ENCODE assay signal across 8 cellular contexts in the genomic region with DNA sequence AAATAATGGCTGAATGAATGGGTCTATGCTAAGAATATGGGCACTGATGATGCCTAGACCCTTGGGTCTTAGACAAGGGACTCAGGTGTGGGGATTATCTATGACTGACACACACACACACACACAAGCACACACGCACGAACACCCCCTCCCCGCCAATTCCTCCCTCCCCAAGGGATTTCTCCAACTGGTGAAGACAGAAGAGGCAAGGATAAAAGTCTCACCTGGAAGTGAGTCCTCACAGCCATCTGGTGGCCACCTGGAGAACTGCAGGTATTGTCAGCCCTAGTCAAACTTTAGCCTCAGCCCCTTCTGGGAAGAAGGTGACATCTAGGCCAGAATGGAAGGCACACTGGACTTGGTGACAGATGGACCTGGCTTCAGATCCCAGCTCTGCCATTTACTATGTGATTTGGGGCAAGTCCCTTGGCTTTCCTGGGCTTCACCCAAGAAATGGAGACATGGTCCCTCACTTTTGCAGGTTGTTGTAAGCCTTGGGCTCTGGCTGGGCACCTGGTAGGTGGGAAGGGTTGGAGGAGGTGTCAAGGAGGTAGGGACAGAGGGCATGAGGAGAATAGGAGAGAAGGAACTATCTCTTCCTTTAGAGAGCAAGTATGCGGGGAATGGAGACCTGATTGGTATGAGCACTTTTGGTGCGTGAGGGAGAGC. TPM values are rescaled to one million over a fixed set of nuclear protein-coding genes. Genes with fewer than 3 reads are reported as not detected.
DNase-seq lines count a peak whose midpoint lies in the region; ATAC-seq and TF ChIP-seq lines count a peak whose summit lies in the region.

No MANE protein-coding gene starts in this region.

- no peak overlapping the region for H3K4ac ChIP-seq in H9 (ENCODE audit: low read depth, low read length)

- no peak overlapping the region for H3K23ac ChIP-seq in H9 (ENCODE audit: insufficient read length, low read depth, low read length)

- WGBS in H9 (ENCODE audit: extremely low coverage, insufficient read length, low lambda C conversion rate) = no CpG with 5 or more reads among the region's 5 CpGs

- TF ChIP-seq CTCF in C4-2B (conservative IDR thresholded peaks at IDR 0.05) (peak; percentile 95), H9 (conservative IDR thresholded peaks at IDR 0.05) (peak; percentile 84), Panc1 (IDR thresholded peaks at IDR 0.05) (peak; percentile 95)

- H4K5ac ChIP-seq in H9 (ENCODE audit: insufficient read length, low read depth, low read length) = no peak overlapping the region

- CTCF ChIA-PET in Panc1 (lab: Charles Lee) = interaction anchor here (1.2 to 2.2 kb wide), 2 partner anchors 89 to 92 kb away, joined by 5 to 10 read pairs; no protein-coding TSS in a partner anchor

- no peak overlapping the region for H2BK12ac ChIP-seq in H9 (ENCODE audit: insufficient read length, low read depth, low read length)

- H2AFZ ChIP-seq in H9 (ENCODE audit: low read length) = no peak overlapping the region

- H3K79me2 ChIP-seq in H9 (ENCODE audit: insufficient read depth, low read length) = no peaks in the 10 kb centered on the region

- no peak overlapping the region for H2BK15ac ChIP-seq in H9 (ENCODE audit: low read depth, low read length)

- no peaks in the 10 kb centered on the region for H4K20me1 ChIP-seq in H9 (ENCODE audit: control insufficient read depth, insufficient read depth, insufficient read length)

- H3K18ac ChIP-seq in H9 (ENCODE audit: insufficient read length, low read depth, low read length) = no peak overlapping the region

- no peak overlapping the region for H3K4me3 ChIP-seq in Panc1 (ENCODE audit: low read depth in 2 of 2, low read length in 2 of 2)

- H3K27ac Mint-ChIP-seq in H9 = peak overlapping the region in 1 of 3 experiments; percentile 18; a peak in 1 of 7 replicates
- H3K27ac Mint-ChIP-seq in activated T-helper 17 cell treated with anti-CD3 and anti-CD28 coated beads, Interleukin-2, amount 50 U/mL, for 72 hours = peak overlapping the region; percentile 53

- no TSS peak for BruUV-seq in Panc1 (replicated peaks; lab: Mats Ljungman, UMichigan)

- in situ Hi-C loops in Panc1 (cut with HindIII; ENCODE audit: low pct_unique_long_range_greater_than_20kb, low sequenced_read_pairs) = no loop called here

- H3T11ph ChIP-seq in H9 (ENCODE audit: low read length) = no peak overlapping the region

- no peak overlapping the region for H3K56ac ChIP-seq in H9 (ENCODE audit: insufficient read length, low read depth, low read length)

- DNase-seq in H9 (peak; percentile 83), Panc1 (ENCODE audit: low read depth, low spot score) (peak; percentile 63), glomerular visceral epithelial cell (ENCODE audit: extremely low spot score) (peak; percentile 63), sciatic nerve (ENCODE audit: low spot score) (peak; percentile 83), hepatic stellate cell (ENCODE audit: low spot score) (no peak)

- H4K91ac ChIP-seq in H9 (ENCODE audit: insufficient read length, low read depth, low read length) = no peak overlapping the region

- no peak overlapping the region for H3K14ac ChIP-seq in H9 (ENCODE audit: insufficient read depth, low read length)

- H2BK120ac ChIP-seq in H9 (ENCODE audit: low read depth, low read length, poor library complexity, severe bottlenecking) = no peak overlapping the region

- H3K9me3 ChIP-seq in H9 (ENCODE audit: control insufficient read depth, low read depth, low read length) (no peaks in the 10 kb centered on the region), Panc1 (ENCODE audit: control insufficient read depth, insufficient read depth, low read depth, low read length) (no peaks in the 10 kb centered on the region)

- H3K4me1 Mint-ChIP-seq in H9 = peaks cover 20 to 22% of the 10 kb centered on the region in 2 experiments
- H3K4me1 Mint-ChIP-seq in activated T-helper 17 cell treated with anti-CD3 and anti-CD28 coated beads, Interleukin-2, amount 50 U/mL, for 72 hours = peaks cover 13% of the 10 kb centered on the region

- H3K79me1 ChIP-seq in H9 (ENCODE audit: insufficient read depth, low read depth, low read length, poor library complexity, severe bottlenecking) = no peaks in the 10 kb centered on the region

- peaks cover 2% of the 10 kb centered on the region for H3K4me1 ChIP-seq in H9 (ENCODE audit: insufficient read depth, low read length)
- peaks cover 6% of the 10 kb centered on the region for H3K4me1 ChIP-seq in Panc1 (ENCODE audit: control insufficient read depth, insufficient read depth, low read length)

- intact Hi-C loops in Panc1 (cut with micrococcal nuclease; ENCODE audit: unreplicated experiment) = no loop called here
- intact Hi-C loops in sciatic nerve (cut with DNase I) = no loop called here

- no peaks in the 10 kb centered on the region for H3K36me3 Mint-ChIP-seq in H9 (ENCODE audit: insufficient read depth in 1 of 3, low read depth in 3 of 3)
- no peaks in the 10 kb centered on the region for H3K36me3 Mint-ChIP-seq in activated T-helper 17 cell treated with anti-CD3 and anti-CD28 coated beads, Interleukin-2, amount 50 U/mL, for 72 hours (ENCODE audit: low read depth)

- no peak overlapping the region for H2AK5ac ChIP-seq in H9 (ENCODE audit: insufficient read length, low read length)

- no peak overlapping the region for H3K27ac ChIP-seq in C4-2B
- no peak overlapping the region for H3K27ac ChIP-seq in H9 (ENCODE audit: insufficient read length, low read depth, low read length)
- H3K27ac ChIP-seq in Panc1 (ENCODE audit: low read length) = no peak overlapping the region

- ATAC-seq in Panc1 = peak; percentile 37; the same call in 1 of the 2 replicates
- ATAC-seq in activated T-helper 17 cell treated with anti-CD3 and anti-CD28 coated beads, Interleukin-2, amount 50 U/mL, for 72 hours (replicated peaks) = no peak
- no peak for ATAC-seq in sciatic nerve
- ATAC-seq in HG03095 (IDR thresholded peaks at IDR 0.05; ENCODE audit: unreplicated experiment) = no peak

- no peaks in the 10 kb centered on the region; a peak in 3 of 5 replicates for H3K9me3 Mint-ChIP-seq in H9
- H3K9me3 Mint-ChIP-seq in activated T-helper 17 cell treated with anti-CD3 and anti-CD28 coated beads, Interleukin-2, amount 50 U/mL, for 72 hours = no peaks in the 10 kb centered on the region

- H3K27me3 ChIP-seq in H9 (ENCODE audit: insufficient read depth, low read length) = no peaks in the 10 kb centered on the region
- no peaks in the 10 kb centered on the region for H3K27me3 ChIP-seq in Panc1 (ENCODE audit: control insufficient read depth, insufficient read depth, low read length)

- peaks cover 2% of the 10 kb centered on the region for H3K27me3 Mint-ChIP-seq in H9 (ENCODE audit: low read depth)
- no peaks in the 10 kb centered on the region for H3K27me3 Mint-ChIP-seq in activated T-helper 17 cell treated with anti-CD3 and anti-CD28 coated beads, Interleukin-2, amount 50 U/mL, for 72 hours

- H2BK5ac ChIP-seq in H9 (ENCODE audit: insufficient read length, low read length) = no peak overlapping the region

- H3K9ac ChIP-seq in H9 (ENCODE audit: extremely low read depth, insufficient read length, low read length) = no peak overlapping the region

- H4K8ac ChIP-seq in H9 (replicated peaks; ENCODE audit: insufficient read length, low read depth, low read length) = no peak overlapping the region

- no peak overlapping the region for H3K4me2 ChIP-seq in H9 (ENCODE audit: insufficient read depth, insufficient read length, low read length)

- POLR2A ChIA-PET in Panc1 (lab: Charles Lee) = no interaction called here

- peaks cover 4% of the 10 kb centered on the region for H3K23me2 ChIP-seq in H9 (ENCODE audit: insufficient read length, low read depth, low read length, poor library complexity, severe bottlenecking)

- H3K4me3 Mint-ChIP-seq in H9 = peak overlapping the region in 1 of 2 experiments; percentile 54; a peak in 2 of 5 replicates
- H3K4me3 Mint-ChIP-seq in activated T-helper 17 cell treated with anti-CD3 and anti-CD28 coated beads, Interleukin-2, amount 50 U/mL, for 72 hours = no peak overlapping the region

- no peak overlapping the region for H2BK20ac ChIP-seq in H9 (ENCODE audit: low read depth, low read length, poor library complexity, severe bottlenecking)

- no peaks in the 10 kb centered on the region for H3K36me3 ChIP-seq in Panc1 (ENCODE audit: control insufficient read depth, insufficient read depth, low read length)

RNA-seq across cellular contexts. Expression of a gene that starts 4.0 kb away (rescaled TPM):
- total RNA-seq in H9 (2021) = 4.3 and 4.4 TPM in 2 replicates
- 0.95 TPM for total RNA-seq in Panc1 (2021; ENCODE audit: unreplicated experiment)
- polyA plus RNA-seq in Panc1 (2012; ENCODE audit: insufficient read length) = 1.1 TPM
- total RNA-seq in activated T-helper 17 cell treated with anti-CD3 and anti-CD28 coated beads, Interleukin-2, amount 50 U/mL, for 72 hours = under 1 TPM; 0.26 to 0.42 TPM
- total RNA-seq in sciatic nerve = 0.71 TPM

RNA-seq across cellular contexts. Expression of a gene that starts 5.3 kb away (rescaled TPM):
- total RNA-seq in H9 (2021) = 1.2 and 1.5 TPM in 2 replicates
- total RNA-seq in Panc1 (2021; ENCODE audit: unreplicated experiment) = 0.13 TPM
- not detected for polyA plus RNA-seq in Panc1 (2012; ENCODE audit: insufficient read length)
- not detected for total RNA-seq in activated T-helper 17 cell treated with anti-CD3 and anti-CD28 coated beads, Interleukin-2, amount 50 U/mL, for 72 hours
- not detected for total RNA-seq in sciatic nerve

RNA-seq across cellular contexts. Expression of a gene that starts 13.8 kb away (rescaled TPM):
- 0.22 TPM in 2 replicates for total RNA-seq in H9 (2021)
- not detected for total RNA-seq in Panc1 (2021; ENCODE audit: unreplicated experiment)
- 0.23 TPM for polyA plus RNA-seq in Panc1 (2012; ENCODE audit: insufficient read length)
- not detected for total RNA-seq in activated T-helper 17 cell treated with anti-CD3 and anti-CD28 coated beads, Interleukin-2, amount 50 U/mL, for 72 hours
- 1.2 TPM for total RNA-seq in sciatic nerve

RNA-seq across cellular contexts. Expression of a gene that starts 21.7 kb away (rescaled TPM):
- 7.0 and 7.7 TPM in 2 replicates for total RNA-seq in H9 (2021)
- 56.9 TPM for total RNA-seq in Panc1 (2021; ENCODE audit: unreplicated experiment)
- polyA plus RNA-seq in Panc1 (2012; ENCODE audit: insufficient read length) = 57.8 TPM
- total RNA-seq in activated T-helper 17 cell treated with anti-CD3 and anti-CD28 coated beads, Interleukin-2, amount 50 U/mL, for 72 hours = 10 to 100 TPM in 1 of 2 donors, 1 to 10 TPM in 1; 7.3 to 15.2 TPM
- total RNA-seq in sciatic nerve = 88.4 TPM

RNA-seq across cellular contexts. Expression of a gene that starts 46.6 kb away (rescaled TPM):
- total RNA-seq in H9 (2021) (12.0 and 13.0 TPM in 2 replicates), Panc1 (2021; ENCODE audit: unreplicated experiment) (2.4 TPM), sciatic nerve (3.5 TPM)
- 3.8 TPM for polyA plus RNA-seq in Panc1 (2012; ENCODE audit: insufficient read length)
- 10 to 100 TPM; 26.0 to 43.4 TPM for total RNA-seq in activated T-helper 17 cell treated with anti-CD3 and anti-CD28 coated beads, Interleukin-2, amount 50 U/mL, for 72 hours
